Comparison of ENCODE assay signal across 8 cellular contexts in the genomic region with DNA sequence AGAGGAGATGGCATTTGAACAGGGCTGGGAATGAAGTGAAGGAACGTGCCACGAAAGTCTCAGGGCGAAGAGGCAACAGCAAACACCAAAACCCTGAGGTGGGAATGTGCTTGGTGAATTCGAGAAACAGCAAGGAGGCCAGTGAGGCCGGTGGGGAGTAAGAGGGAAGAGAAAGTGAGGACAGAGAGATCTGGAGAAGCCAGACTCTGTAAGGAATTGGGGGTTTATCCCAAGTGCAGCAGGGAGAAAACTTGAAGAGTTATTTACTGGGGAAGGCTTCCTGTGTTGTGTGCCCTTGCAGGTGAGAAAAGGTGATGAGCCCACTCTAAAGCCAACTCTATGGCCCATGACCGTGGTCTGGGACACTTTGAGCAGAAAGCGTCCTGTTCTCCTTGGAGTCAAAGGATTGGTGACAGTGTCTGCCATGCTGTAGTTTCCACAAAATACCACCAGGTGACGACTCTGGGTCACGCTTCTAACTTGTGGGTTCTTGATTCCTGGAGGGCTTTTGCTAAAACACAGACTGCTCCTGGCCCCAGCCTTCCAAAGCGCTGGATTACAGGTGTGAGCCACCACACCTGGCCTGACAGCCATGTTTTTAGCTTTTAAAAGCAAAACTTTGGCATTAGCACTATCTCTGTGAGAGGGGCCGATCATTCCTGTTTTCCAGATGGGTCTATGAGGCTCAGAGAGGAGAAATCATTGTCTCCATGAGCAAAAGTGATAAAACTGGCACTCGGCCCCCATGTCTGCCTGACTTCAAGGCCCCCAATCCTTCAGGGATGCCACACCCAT.
DNase-seq lines count a peak whose midpoint lies in the region; ATAC-seq, FAIRE-seq and TF ChIP-seq lines count a peak whose summit lies in the region.

No MANE protein-coding gene starts in this region.

- H3K4me1 Mint-ChIP-seq in nephron progenitor cell, result peaks cover 45% of the 10 kb centered on the region

- H3K27me3 ChIP-seq in NT2/D1 (ENCODE audit: insufficient read depth, insufficient read length), result no peaks in the 10 kb centered on the region

- peaks cover 17% of the 10 kb centered on the region for H3K27me3 Mint-ChIP-seq in nephron progenitor cell (ENCODE audit: low read depth, poor library complexity)

- H3K9me3 Mint-ChIP-seq in nephron progenitor cell, result no peaks in the 10 kb centered on the region

- H3K4me3 Mint-ChIP-seq in nephron progenitor cell, result no peak overlapping the region

- no peaks in the 10 kb centered on the region for H3K9me3 ChIP-seq in NT2/D1 (ENCODE audit: insufficient read depth, low read length)

- no peak overlapping the region for H3K9ac ChIP-seq in NT2/D1 (ENCODE audit: insufficient read length, low read depth)

- TF ChIP-seq CTCF in nephron progenitor cell (IDR thresholded peaks at IDR 0.05), result peak; percentile 99

- no peaks in the 10 kb centered on the region for H3K36me3 ChIP-seq in NT2/D1 (ENCODE audit: insufficient read depth, insufficient read length, low read length)

- ATAC-seq in GM21529 (IDR thresholded peaks at IDR 0.05; ENCODE audit: unreplicated experiment), result no peak

- no peaks in the 10 kb centered on the region for H3K36me3 Mint-ChIP-seq in nephron progenitor cell (ENCODE audit: low read depth)

- H3K4me3 ChIP-seq in NT2/D1 (ENCODE audit: insufficient read length, low read depth), result no peak overlapping the region

- H3K4me1 ChIP-seq in NT2/D1 (ENCODE audit: insufficient read depth, insufficient read length), result peaks cover 3% of the 10 kb centered on the region

- peak; percentile 42 for FAIRE-seq in HTR-8/SVneo (lab: Jason Lieb, UNC)
- FAIRE-seq in urothelium cell line (lab: Jason Lieb, UNC), result no peak

- no peak overlapping the region for H3K27ac Mint-ChIP-seq in nephron progenitor cell

- DNase-seq in GDM1 (lab: John Stamatoyannopoulos, UW), result peak; percentile 60
- DNase-seq in HTR-8/SVneo (ENCODE audit: insufficient read length, low spot score), result peak; percentile 83
- peak; percentile 67 for DNase-seq in NT2/D1 (ENCODE audit: low read depth, low spot score)
- peak; percentile 40 for DNase-seq in activated T-cell treated with anti-CD3 and anti-CD28 coated beads for 48 hours (ENCODE audit: low read depth)
- DNase-seq in fibroblast of peridontal ligament (ENCODE audit: extremely low read depth), result peak; percentile 74
- DNase-seq in nephron progenitor cell, result peak; percentile 70
- peak; percentile 70 for DNase-seq in urothelium cell line (ENCODE audit: low spot score)
